Comparison of ENCODE assay signal across 18 cellular contexts in the genomic region with DNA sequence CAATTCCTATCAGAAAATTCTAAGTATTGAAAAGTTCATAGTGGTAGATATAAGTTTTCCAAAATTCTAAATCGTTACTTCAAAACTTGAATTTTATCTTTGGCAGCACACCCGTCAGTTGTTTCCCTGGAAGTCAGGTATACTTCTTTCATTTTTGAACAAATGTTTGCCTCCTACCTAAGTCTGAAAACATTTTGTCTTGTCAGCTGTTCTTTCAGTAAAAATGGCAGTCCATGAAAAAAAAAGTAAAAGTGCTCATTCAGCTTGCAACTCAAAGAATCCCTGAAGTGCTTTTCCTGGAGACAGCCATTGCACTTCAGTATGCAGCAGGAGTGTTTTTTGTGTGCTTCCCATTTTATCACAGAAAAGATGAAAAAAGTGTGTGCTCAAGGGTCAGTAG.
DNase-seq lines count a peak whose midpoint lies in the region; ATAC-seq, FAIRE-seq and TF ChIP-seq lines count a peak whose summit lies in the region.
"Had no signal": no experiment of that assay in that cellular context is flagged by ENCODE, and none has a peak within 500 bp of the region (broad histone marks: within the 10 kb centered on the region; RNA-seq: fewer than 3 reads in every experiment).

No MANE protein-coding gene starts in this region.

- CTCF ChIA-PET in A549 (lab: Yijun Ruan, JAX), result interaction anchor here (0.8 kb wide), 1 partner anchor 19 kb away, joined by 3 read pairs; no protein-coding TSS in a partner anchor
- CTCF ChIA-PET in K562 (lab: Yijun Ruan, JAX; ENCODE audit: low intra/inter-chr PET ratio), result no interaction called here

- no peaks in the 10 kb centered on the region for H3K9me3 Mint-ChIP-seq in osteocyte (ENCODE audit: unreplicated experiment)

- WGBS in A549 (ENCODE audit: missing lambda C conversion rate), result 85% methylated on average over 2 of the region's 2 CpGs
- WGBS in K562 (ENCODE audit: insufficient coverage, low coverage, missing lambda C conversion rate), result 0% methylated on average over 2 of the region's 2 CpGs
- WGBS in thyroid gland, 2 donors, result 91 to 93% methylated on average over 2 of the region's 2 CpGs

- H3F3A ChIP-seq in MM.1S (ENCODE audit: insufficient read depth, low read length), result no peaks in the 10 kb centered on the region

- no peaks in the 10 kb centered on the region for H3K36me3 ChIP-seq in MM.1S (replicated peaks; ENCODE audit: insufficient read depth, low read length)
- H3K36me3 ChIP-seq in K562 (ENCODE audit: control insufficient read depth, insufficient read depth, low read length), result no peaks in the 10 kb centered on the region
- H3K36me3 ChIP-seq in thyroid gland, result no peaks in the 10 kb centered on the region

- no peak overlapping the region for H3K4me2 ChIP-seq in A549
- no peak overlapping the region for H3K4me2 ChIP-seq in MM.1S (ENCODE audit: low read depth, low read length)
- H3K4me2 ChIP-seq in K562 (ENCODE audit: insufficient read depth, low read length), result no peak overlapping the region
- H3K4me2 ChIP-seq: GM23338 had no signal

- no peaks in the 10 kb centered on the region for H3K9me3 ChIP-seq in A549
- H3K9me3 ChIP-seq in MM.1S (replicated peaks; ENCODE audit: insufficient read depth, low read length), result no peaks in the 10 kb centered on the region
- H3K9me3 ChIP-seq in K562 (replicated peaks; ENCODE audit: control insufficient read depth, insufficient read depth, low read depth, low read length), result no peaks in the 10 kb centered on the region
- H3K9me3 ChIP-seq in thyroid gland, result no peaks in the 10 kb centered on the region

- in situ Hi-C loops in K562 (cut with MboI), result no loop called here

- H4K20me1 ChIP-seq in MM.1S (ENCODE audit: insufficient read depth, low read length) (no peaks in the 10 kb centered on the region), K562 (replicated peaks; ENCODE audit: control insufficient read depth, insufficient read depth, low read length) (no peaks in the 10 kb centered on the region)

- H3K27me3 ChIP-seq in MM.1S (replicated peaks; ENCODE audit: insufficient read depth, low read length) (no peaks in the 10 kb centered on the region), K562 (ENCODE audit: control insufficient read depth in 2 of 2, insufficient read depth in 2 of 2, low read length in 2 of 2) (no peaks in the 10 kb centered on the region), thyroid gland (no peaks in the 10 kb centered on the region)

- no peaks in the 10 kb centered on the region for H3K9me1 ChIP-seq in K562 (ENCODE audit: control insufficient read depth, insufficient read depth, low read length)

- no peak overlapping the region for H3K4me3 ChIP-seq in A549
- H3K4me3 ChIP-seq in MM.1S (ENCODE audit: low read length), result no peak overlapping the region
- H3K4me3 ChIP-seq in K562, result no peak overlapping the region
- H3K4me3 ChIP-seq in thyroid gland (replicated peaks in 1 of 3), result no peak overlapping the region
- H3K4me3 ChIP-seq: GM23338 had no signal

- POLR2A ChIA-PET in A549 (lab: Yijun Ruan, JAX) (no interaction called here), K562 (lab: Yijun Ruan, JAX) (no interaction called here)

- H3K9me2 ChIP-seq in MM.1S (replicated peaks; ENCODE audit: insufficient read depth, low read length), result no peaks in the 10 kb centered on the region

- BruUV-seq in K562 (replicated peaks; lab: Mats Ljungman, UMichigan), result no TSS peak

- no peak overlapping the region for H3K27ac Mint-ChIP-seq in osteocyte (ENCODE audit: unreplicated experiment)
- H3K27ac Mint-ChIP-seq: CD4-positive, alpha-beta memory T cell; GM23338; H9 had no signal

- H3K9ac ChIP-seq in MM.1S (ENCODE audit: low read length), result no peak overlapping the region
- no peak overlapping the region for H3K9ac ChIP-seq in K562 (ENCODE audit: insufficient read depth in 1 of 2, low read depth in 2 of 2, low read length in 2 of 2)

- no peak overlapping the region for H3K4me3 Mint-ChIP-seq in osteocyte (ENCODE audit: unreplicated experiment)
- H3K4me3 Mint-ChIP-seq: CD4-positive, alpha-beta memory T cell; GM23338; H9 had no signal

- H3K79me2 ChIP-seq in MM.1S (ENCODE audit: low read length) (no peaks in the 10 kb centered on the region), K562 (ENCODE audit: control insufficient read depth, insufficient read depth, low read length) (no peaks in the 10 kb centered on the region)

- TF ChIP-seq CTCF in A549 (IDR thresholded peaks at IDR 0.05) (no peak), MM.1S (IDR thresholded peaks at IDR 0.05; ENCODE audit: low read length) (no peak), K562 (IDR thresholded peaks at IDR 0.05 in 2 of 3, conservative IDR thresholded peaks at IDR 0.05 in 1 of 3; ENCODE audit: insufficient read depth in 2 of 3, low read depth in 1 of 3, low read length in 3 of 3) (no peak), thyroid gland (IDR thresholded peaks at IDR 0.05) (no peak), osteocyte (IDR thresholded peaks at IDR 0.05) (no peak)

- TF ChIP-seq POLR2A in A549 (IDR thresholded peaks at IDR 0.05; ENCODE audit: low read length) (no peak), K562 (conservative IDR thresholded peaks at IDR 0.05) (no peak), thyroid gland (IDR thresholded peaks at IDR 0.05) (no peak)

- peaks cover 19% of the 10 kb centered on the region for H3K4me1 Mint-ChIP-seq in osteocyte (ENCODE audit: unreplicated experiment)
- H3K4me1 Mint-ChIP-seq: CD4-positive, alpha-beta memory T cell; H9 had no signal

- no peak for TF ChIP-seq RAD21 in A549 (conservative IDR thresholded peaks at IDR 0.05 in 1 of 2, IDR thresholded peaks at IDR 0.05 in 1 of 2)
- no peak for TF ChIP-seq RAD21 in K562 (CRISPR knock-in tag; conservative IDR thresholded peaks at IDR 0.05 in 1 of 2, IDR thresholded peaks at IDR 0.05 in 1 of 2)

- no peak overlapping the region for H3K27ac ChIP-seq in A549
- no peak overlapping the region for H3K27ac ChIP-seq in MM.1S (ENCODE audit: low read length)
- H3K27ac ChIP-seq in K562 (ENCODE audit: extremely low read depth, low read depth, low read length), result no peak overlapping the region
- H3K27ac ChIP-seq in thyroid gland, result no peak overlapping the region

- ATAC-seq in A549 (no peak), K562 (no peak)
- ATAC-seq: GM23338, HCT116 had no signal

- H3K4me1 ChIP-seq in A549, result 0 out of 3 replicates have a peak, but pooled peaks cover 7% of the 10 kb centered on the region
- no peaks in the 10 kb centered on the region for H3K4me1 ChIP-seq in MM.1S (ENCODE audit: low read length)
- no peaks in the 10 kb centered on the region for H3K4me1 ChIP-seq in K562 (replicated peaks in 1 of 2; ENCODE audit: control insufficient read depth in 2 of 2, insufficient read depth in 2 of 2, low read length in 2 of 2)
- no peaks in the 10 kb centered on the region for H3K4me1 ChIP-seq in thyroid gland

- H3K27me3 Mint-ChIP-seq in osteocyte (ENCODE audit: unreplicated experiment), result no peaks in the 10 kb centered on the region

- TF ChIP-seq EP300 in A549 (IDR thresholded peaks at IDR 0.05) (no peak), K562 (IDR thresholded peaks at IDR 0.05; ENCODE audit: low read length) (no peak)

- no peak overlapping the region for H2AFZ ChIP-seq in MM.1S (ENCODE audit: low read length)
- no peak overlapping the region for H2AFZ ChIP-seq in K562 (ENCODE audit: low read depth, low read length)
- H2AFZ ChIP-seq: GM23338 had no signal

- intact Hi-C loops in K562 (cut with micrococcal nuclease) (no loop called here), thyroid gland (cut with DNase I) (no loop called here)

- DNase-seq in DMS79 treated with DMSO at 0.1 percent for 48 hours (lab: John Stamatoyannopoulos, UW) (peak; percentile 6), DMS79 (lab: John Stamatoyannopoulos, UW) (no peak), A549 (ENCODE audit: low read depth in 1 of 2, low spot score in 1 of 2) (no peak), MM.1S (peak; percentile 17), K562 (ENCODE audit: extremely low read depth in 1 of 4, low spot score in 3 of 4) (no peak), NK-92 (lab: John Stamatoyannopoulos, UW; ENCODE audit: unreplicated experiment) (no peak), thyroid gland (no peak), osteocyte (ENCODE audit: extremely low spot score, unreplicated experiment) (no peak)
- DNase-seq: 8988T; C1 segment of cervical spinal cord; Calu3; CD4-positive, alpha-beta memory T cell; COR-L47; DND-41; H9 had no signal

- FAIRE-seq in A549 (lab: Jason Lieb, UNC), result no peak
- no peak for FAIRE-seq in K562 (lab: Jason Lieb, UNC)
- FAIRE-seq: GM12892 had no signal

- no peaks in the 10 kb centered on the region for H3K36me3 Mint-ChIP-seq in osteocyte (ENCODE audit: unreplicated experiment)
- H3K36me3 Mint-ChIP-seq: CD4-positive, alpha-beta memory T cell had no signal

TF ChIP-seq in A549, 52 proteins besides CTCF, POLR2A, EP300 and RAD21:
- TF ChIP-seq RARB (CRISPR knock-in tag; IDR thresholded peaks at IDR 0.05) (no peak), HOXA7 (CRISPR knock-in tag; IDR thresholded peaks at IDR 0.05) (no peak), MAFK (IDR thresholded peaks at IDR 0.05; ENCODE audit: partially characterized antibody) (peak; percentile 86)
TF ChIP-seq in A549: peak in this region for 1.

TF ChIP-seq in K562, 482 proteins besides CTCF, POLR2A, EP300 and RAD21 (continues in another document):
- peak; percentile 44; the same call in 1 of the 2 replicates for TF ChIP-seq MAFG (tag; conservative IDR thresholded peaks at IDR 0.05)
- TF ChIP-seq PKNOX1 (IDR thresholded peaks at IDR 0.05), result no peak
- no peak for TF ChIP-seq ZSCAN32 (CRISPR knock-in tag; IDR thresholded peaks at IDR 0.05)
- 0 out of 2 replicates have a peak, but pooled peaks have one; percentile 23 for TF ChIP-seq MAFF (IDR thresholded peaks at IDR 0.05; ENCODE audit: low read length)
- TF ChIP-seq DNMT1 (IDR thresholded peaks at IDR 0.05), result no peak
- no peak for TF ChIP-seq HLTF (IDR thresholded peaks at IDR 0.05)
- no peak for TF ChIP-seq BDP1 (IDR thresholded peaks at IDR 0.05; ENCODE audit: insufficient read depth, insufficient read length)
- TF ChIP-seq CTBP1 (IDR thresholded peaks at IDR 0.05; ENCODE audit: borderline replicate concordance), result no peak

Comparison
In these comparisons a context has a peak if more than half of its experiments do, and no peak if none do; other contexts are left out.
1. DNase-seq: peak in DMS79 treated with DMSO at 0.1 percent for 48 hours (single experiment) and MM.1S (single experiment); none in DMS79 (single experiment), A549 (0 of 2), K562 (0 of 4), NK-92 (single experiment), thyroid gland (0 of 2) and osteocyte (single experiment).